1 cellular context compared by ENCODE assay signal in the genomic region with DNA sequence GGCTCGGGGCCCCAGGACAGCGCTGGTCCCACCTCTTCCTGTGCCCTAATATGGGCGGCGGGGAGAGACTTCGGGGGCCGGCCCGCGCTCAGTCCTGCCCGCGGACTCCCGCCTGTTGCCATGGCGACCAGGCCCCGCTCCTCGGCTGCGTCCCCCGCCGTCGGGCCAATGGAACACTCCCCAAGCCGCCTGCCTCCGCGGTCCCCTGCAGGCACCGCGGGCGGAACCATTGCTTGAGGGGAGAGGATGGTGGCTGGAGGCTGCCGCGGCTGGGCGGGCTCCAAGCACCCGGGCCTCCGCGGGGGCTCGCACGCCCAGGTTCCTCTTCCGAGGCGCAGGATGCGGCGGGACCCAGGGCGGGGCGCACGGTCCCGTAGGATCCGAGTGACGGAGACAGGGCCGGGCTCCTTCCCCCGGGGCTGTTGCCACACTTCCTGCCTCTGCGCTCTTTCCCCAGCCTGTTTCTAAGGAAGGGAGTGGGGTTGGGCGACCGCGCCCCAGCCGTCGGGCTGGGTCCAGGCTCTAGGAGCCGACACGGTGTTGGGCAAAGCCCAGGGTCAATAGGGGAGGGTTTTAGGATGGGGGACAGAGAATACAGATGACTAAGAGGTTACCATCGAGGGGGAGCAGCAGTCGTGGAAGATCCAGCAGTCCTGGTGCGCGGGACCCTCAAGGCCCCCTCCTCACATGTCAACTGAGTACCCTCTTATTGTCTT.
TF ChIP-seq lines count a peak whose summit lies in the region.

No MANE protein-coding gene starts in this region.

TF ChIP-seq in GM12878, 131 proteins besides CTCF, POLR2A, EP300 and RAD21 (continued from another document):
- TF ChIP-seq BMI1 (IDR thresholded peaks at IDR 0.05; ENCODE audit: borderline replicate concordance) (peak; percentile 100), SMAD1 (IDR thresholded peaks at IDR 0.05; ENCODE audit: low read depth, partially characterized antibody) (peak; percentile 69), JUNB (IDR thresholded peaks at IDR 0.05) (no peak), NR2F1 (conservative IDR thresholded peaks at IDR 0.05) (peak; percentile 53; the same call in 1 of the 2 replicates), YBX1 (IDR thresholded peaks at IDR 0.05) (no peak), POU2F2 (IDR thresholded peaks at IDR 0.05; ENCODE audit: borderline replicate concordance, low read depth, low read length) (no peak), SMAD5 (IDR thresholded peaks at IDR 0.05; ENCODE audit: low read depth) (no peak), NR2C2 (IDR thresholded peaks at IDR 0.05; ENCODE audit: borderline replicate concordance, control insufficient read depth, insufficient read length, low read depth) (no peak), SIN3A (IDR thresholded peaks at IDR 0.05; ENCODE audit: low read depth, low read length) (peak; percentile 87), NFIC (IDR thresholded peaks at IDR 0.05; ENCODE audit: low read depth, low read length) (no peak), TAF1 (IDR thresholded peaks at IDR 0.05; ENCODE audit: borderline replicate concordance, low read depth, low read length) (peak; percentile 56; the same call in 1 of the 2 replicates), STAT3 (IDR thresholded peaks at IDR 0.05; ENCODE audit: low read depth, low read length) (no peak), CHD2 (IDR thresholded peaks at IDR 0.05; ENCODE audit: borderline replicate concordance, low read depth, low read length) (0 out of 2 replicates have a peak, but pooled peaks have one; percentile 70), EZH2 (IDR thresholded peaks at IDR 0.05; ENCODE audit: borderline replicate concordance, control insufficient read depth, low read depth, low read length) (no peak), MYB (IDR thresholded peaks at IDR 0.05; ENCODE audit: borderline replicate concordance, low read depth, low read length) (no peak), DPF2 (IDR thresholded peaks at IDR 0.05) (no peak; the same call in 1 of the 2 replicates), KLF5 (IDR thresholded peaks at IDR 0.05; ENCODE audit: partially characterized antibody) (peak; percentile 99), HDGF (IDR thresholded peaks at IDR 0.05) (peak; percentile 77), MEF2B (IDR thresholded peaks at IDR 0.05; ENCODE audit: partially characterized antibody, poor library complexity, severe bottlenecking) (peak; percentile 77)
- TF ChIP-seq, protein P1, sequence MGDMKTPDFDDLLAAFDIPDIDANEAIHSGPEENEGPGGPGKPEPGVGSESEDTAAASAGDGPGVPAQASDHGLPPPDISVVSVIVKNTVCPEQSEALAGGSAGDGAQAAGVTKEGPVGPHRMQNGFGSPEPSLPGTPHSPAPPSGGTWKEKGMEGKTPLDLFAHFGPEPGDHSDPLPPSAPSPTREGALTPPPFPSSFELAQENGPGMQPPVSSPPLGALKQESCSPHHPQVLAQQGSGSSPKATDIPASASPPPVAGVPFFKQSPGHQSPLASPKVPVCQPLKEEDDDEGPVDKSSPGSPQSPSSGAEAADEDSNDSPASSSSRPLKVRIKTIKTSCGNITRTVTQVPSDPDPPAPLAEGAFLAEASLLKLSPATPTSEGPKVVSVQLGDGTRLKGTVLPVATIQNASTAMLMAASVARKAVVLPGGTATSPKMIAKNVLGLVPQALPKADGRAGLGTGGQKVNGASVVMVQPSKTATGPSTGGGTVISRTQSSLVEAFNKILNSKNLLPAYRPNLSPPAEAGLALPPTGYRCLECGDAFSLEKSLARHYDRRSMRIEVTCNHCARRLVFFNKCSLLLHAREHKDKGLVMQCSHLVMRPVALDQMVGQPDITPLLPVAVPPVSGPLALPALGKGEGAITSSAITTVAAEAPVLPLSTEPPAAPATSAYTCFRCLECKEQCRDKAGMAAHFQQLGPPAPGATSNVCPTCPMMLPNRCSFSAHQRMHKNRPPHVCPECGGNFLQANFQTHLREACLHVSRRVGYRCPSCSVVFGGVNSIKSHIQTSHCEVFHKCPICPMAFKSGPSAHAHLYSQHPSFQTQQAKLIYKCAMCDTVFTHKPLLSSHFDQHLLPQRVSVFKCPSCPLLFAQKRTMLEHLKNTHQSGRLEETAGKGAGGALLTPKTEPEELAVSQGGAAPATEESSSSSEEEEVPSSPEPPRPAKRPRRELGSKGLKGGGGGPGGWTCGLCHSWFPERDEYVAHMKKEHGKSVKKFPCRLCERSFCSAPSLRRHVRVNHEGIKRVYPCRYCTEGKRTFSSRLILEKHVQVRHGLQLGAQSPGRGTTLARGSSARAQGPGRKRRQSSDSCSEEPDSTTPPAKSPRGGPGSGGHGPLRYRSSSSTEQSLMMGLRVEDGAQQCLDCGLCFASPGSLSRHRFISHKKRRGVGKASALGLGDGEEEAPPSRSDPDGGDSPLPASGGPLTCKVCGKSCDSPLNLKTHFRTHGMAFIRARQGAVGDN (IDR thresholded peaks at IDR 0.05) = no peak
- TF ChIP-seq, protein P2, sequence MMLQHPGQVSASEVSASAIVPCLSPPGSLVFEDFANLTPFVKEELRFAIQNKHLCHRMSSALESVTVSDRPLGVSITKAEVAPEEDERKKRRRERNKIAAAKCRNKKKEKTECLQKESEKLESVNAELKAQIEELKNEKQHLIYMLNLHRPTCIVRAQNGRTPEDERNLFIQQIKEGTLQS (IDR thresholded peaks at IDR 0.05; ENCODE audit: borderline replicate concordance, extremely low read depth, low read depth, low read length) = no peak
- TF ChIP-seq, protein P3, sequence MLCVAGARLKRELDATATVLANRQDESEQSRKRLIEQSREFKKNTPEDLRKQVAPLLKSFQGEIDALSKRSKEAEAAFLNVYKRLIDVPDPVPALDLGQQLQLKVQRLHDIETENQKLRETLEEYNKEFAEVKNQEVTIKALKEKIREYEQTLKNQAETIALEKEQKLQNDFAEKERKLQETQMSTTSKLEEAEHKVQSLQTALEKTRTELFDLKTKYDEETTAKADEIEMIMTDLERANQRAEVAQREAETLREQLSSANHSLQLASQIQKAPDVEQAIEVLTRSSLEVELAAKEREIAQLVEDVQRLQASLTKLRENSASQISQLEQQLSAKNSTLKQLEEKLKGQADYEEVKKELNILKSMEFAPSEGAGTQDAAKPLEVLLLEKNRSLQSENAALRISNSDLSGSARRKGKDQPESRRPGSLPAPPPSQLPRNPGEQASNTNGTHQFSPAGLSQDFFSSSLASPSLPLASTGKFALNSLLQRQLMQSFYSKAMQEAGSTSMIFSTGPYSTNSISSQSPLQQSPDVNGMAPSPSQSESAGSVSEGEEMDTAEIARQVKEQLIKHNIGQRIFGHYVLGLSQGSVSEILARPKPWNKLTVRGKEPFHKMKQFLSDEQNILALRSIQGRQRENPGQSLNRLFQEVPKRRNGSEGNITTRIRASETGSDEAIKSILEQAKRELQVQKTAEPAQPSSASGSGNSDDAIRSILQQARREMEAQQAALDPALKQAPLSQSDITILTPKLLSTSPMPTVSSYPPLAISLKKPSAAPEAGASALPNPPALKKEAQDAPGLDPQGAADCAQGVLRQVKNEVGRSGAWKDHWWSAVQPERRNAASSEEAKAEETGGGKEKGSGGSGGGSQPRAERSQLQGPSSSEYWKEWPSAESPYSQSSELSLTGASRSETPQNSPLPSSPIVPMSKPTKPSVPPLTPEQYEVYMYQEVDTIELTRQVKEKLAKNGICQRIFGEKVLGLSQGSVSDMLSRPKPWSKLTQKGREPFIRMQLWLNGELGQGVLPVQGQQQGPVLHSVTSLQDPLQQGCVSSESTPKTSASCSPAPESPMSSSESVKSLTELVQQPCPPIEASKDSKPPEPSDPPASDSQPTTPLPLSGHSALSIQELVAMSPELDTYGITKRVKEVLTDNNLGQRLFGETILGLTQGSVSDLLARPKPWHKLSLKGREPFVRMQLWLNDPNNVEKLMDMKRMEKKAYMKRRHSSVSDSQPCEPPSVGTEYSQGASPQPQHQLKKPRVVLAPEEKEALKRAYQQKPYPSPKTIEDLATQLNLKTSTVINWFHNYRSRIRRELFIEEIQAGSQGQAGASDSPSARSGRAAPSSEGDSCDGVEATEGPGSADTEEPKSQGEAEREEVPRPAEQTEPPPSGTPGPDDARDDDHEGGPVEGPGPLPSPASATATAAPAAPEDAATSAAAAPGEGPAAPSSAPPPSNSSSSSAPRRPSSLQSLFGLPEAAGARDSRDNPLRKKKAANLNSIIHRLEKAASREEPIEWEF (IDR thresholded peaks at IDR 0.05; ENCODE audit: insufficient replicate concordance, low read depth, low read length) = no peak
- TF ChIP-seq, protein P4, sequence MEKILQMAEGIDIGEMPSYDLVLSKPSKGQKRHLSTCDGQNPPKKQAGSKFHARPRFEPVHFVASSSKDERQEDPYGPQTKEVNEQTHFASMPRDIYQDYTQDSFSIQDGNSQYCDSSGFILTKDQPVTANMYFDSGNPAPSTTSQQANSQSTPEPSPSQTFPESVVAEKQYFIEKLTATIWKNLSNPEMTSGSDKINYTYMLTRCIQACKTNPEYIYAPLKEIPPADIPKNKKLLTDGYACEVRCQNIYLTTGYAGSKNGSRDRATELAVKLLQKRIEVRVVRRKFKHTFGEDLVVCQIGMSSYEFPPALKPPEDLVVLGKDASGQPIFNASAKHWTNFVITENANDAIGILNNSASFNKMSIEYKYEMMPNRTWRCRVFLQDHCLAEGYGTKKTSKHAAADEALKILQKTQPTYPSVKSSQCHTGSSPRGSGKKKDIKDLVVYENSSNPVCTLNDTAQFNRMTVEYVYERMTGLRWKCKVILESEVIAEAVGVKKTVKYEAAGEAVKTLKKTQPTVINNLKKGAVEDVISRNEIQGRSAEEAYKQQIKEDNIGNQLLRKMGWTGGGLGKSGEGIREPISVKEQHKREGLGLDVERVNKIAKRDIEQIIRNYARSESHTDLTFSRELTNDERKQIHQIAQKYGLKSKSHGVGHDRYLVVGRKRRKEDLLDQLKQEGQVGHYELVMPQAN (conservative IDR thresholded peaks at IDR 0.05) = 0 out of 2 replicates have a peak, but pooled peaks have one; percentile 17
